In genomic region chr18:75210274-75211001, GRCh38 we compare ENCODE assay signal across 1 cellular context.
TF ChIP-seq lines count a peak whose summit lies in the region.

TSS of gene TSHZ1 (plus strand) at chr18:75210797. CDS start at chr18:75211877, 1,080 bp downstream.

TF ChIP-seq in K562, 482 proteins besides CTCF, POLR2A, EP300 and RAD21 (continued from another document and continues in another):
- TF ChIP-seq U2AF2 (optimal IDR thresholded peaks at IDR 0.05; ENCODE audit: low read depth, low read length) (no peak), SETDB1 (IDR thresholded peaks at IDR 0.05; ENCODE audit: low read length) (no peak), E4F1 (CRISPR knock-in tag; IDR thresholded peaks at IDR 0.05; ENCODE audit: borderline replicate concordance) (no peak), ZEB2 (IDR thresholded peaks at IDR 0.05) (no peak), ZBTB17 (CRISPR knock-in tag; IDR thresholded peaks at IDR 0.05) (peak; percentile 99), ARNT (IDR thresholded peaks at IDR 0.05) (no peak), LEF1 (IDR thresholded peaks at IDR 0.05) (no peak; the same call in 1 of the 2 replicates), ATF7 (IDR thresholded peaks at IDR 0.05) (peak; percentile 28; the same call in 1 of the 2 replicates), TRIM28 (IDR thresholded peaks at IDR 0.05) (no peak), RBM25 (IDR thresholded peaks at IDR 0.05; ENCODE audit: low read depth, low read length, severe bottlenecking) (no peak), POLR2H (tag; IDR thresholded peaks at IDR 0.05; ENCODE audit: low read depth) (peak; percentile 48; the same call in 1 of the 2 replicates), ZNF217 (CRISPR knock-in tag; IDR thresholded peaks at IDR 0.05) (no peak), NR4A1 (CRISPR knock-in tag; IDR thresholded peaks at IDR 0.05) (no peak), NR4A1 (tag; IDR thresholded peaks at IDR 0.05) (no peak), SMAD3 (CRISPR knock-in tag; conservative IDR thresholded peaks at IDR 0.05) (no peak), KDM5B (IDR thresholded peaks at IDR 0.05; ENCODE audit: insufficient replicate concordance, low read depth, low read length) (no peak), PML (IDR thresholded peaks at IDR 0.05; ENCODE audit: low read length) (0 out of 2 replicates have a peak, but pooled peaks have one; percentile 27), PRPF4 (IDR thresholded peaks at IDR 0.05; ENCODE audit: insufficient read depth, low read depth, low read length, poor library complexity, severe bottlenecking) (no peak), CREM (IDR thresholded peaks at IDR 0.05; ENCODE audit: low read depth) (peak; percentile 80), ZNF785 (CRISPR knock-in tag; IDR thresholded peaks at IDR 0.05) (no peak), ZFP91 (CRISPR knock-in tag; IDR thresholded peaks at IDR 0.05) (no peak), VEZF1 (CRISPR knock-in tag; IDR thresholded peaks at IDR 0.05) (peak; percentile 86), ADNP (tag; IDR thresholded peaks at IDR 0.05) (no peak), PATZ1 (CRISPR knock-in tag; IDR thresholded peaks at IDR 0.05; ENCODE audit: borderline replicate concordance) (no peak), CREB3 (tag; conservative IDR thresholded peaks at IDR 0.05; ENCODE audit: low read depth) (no peak), RFX1 (IDR thresholded peaks at IDR 0.05) (no peak; the same call in 1 of the 2 replicates), WHSC1 (IDR thresholded peaks at IDR 0.05; ENCODE audit: low read length) (no peak), DIDO1 (tag; IDR thresholded peaks at IDR 0.05; ENCODE audit: low read depth) (no peak), MTA1 (IDR thresholded peaks at IDR 0.05; ENCODE audit: borderline replicate concordance) (no peak)
- TF ChIP-seq, protein P1, sequence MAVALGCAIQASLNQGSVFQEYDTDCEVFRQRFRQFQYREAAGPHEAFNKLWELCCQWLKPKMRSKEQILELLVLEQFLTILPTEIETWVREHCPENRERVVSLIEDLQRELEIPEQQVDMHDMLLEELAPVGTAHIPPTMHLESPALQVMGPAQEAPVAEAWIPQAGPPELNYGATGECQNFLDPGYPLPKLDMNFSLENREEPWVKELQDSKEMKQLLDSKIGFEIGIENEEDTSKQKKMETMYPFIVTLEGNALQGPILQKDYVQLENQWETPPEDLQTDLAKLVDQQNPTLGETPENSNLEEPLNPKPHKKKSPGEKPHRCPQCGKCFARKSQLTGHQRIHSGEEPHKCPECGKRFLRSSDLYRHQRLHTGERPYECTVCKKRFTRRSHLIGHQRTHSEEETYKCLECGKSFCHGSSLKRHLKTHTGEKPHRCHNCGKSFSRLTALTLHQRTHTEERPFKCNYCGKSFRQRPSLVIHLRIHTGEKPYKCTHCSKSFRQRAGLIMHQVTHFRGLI (CRISPR knock-in tag; IDR thresholded peaks at IDR 0.05), result no peak
- TF ChIP-seq, protein P2, sequence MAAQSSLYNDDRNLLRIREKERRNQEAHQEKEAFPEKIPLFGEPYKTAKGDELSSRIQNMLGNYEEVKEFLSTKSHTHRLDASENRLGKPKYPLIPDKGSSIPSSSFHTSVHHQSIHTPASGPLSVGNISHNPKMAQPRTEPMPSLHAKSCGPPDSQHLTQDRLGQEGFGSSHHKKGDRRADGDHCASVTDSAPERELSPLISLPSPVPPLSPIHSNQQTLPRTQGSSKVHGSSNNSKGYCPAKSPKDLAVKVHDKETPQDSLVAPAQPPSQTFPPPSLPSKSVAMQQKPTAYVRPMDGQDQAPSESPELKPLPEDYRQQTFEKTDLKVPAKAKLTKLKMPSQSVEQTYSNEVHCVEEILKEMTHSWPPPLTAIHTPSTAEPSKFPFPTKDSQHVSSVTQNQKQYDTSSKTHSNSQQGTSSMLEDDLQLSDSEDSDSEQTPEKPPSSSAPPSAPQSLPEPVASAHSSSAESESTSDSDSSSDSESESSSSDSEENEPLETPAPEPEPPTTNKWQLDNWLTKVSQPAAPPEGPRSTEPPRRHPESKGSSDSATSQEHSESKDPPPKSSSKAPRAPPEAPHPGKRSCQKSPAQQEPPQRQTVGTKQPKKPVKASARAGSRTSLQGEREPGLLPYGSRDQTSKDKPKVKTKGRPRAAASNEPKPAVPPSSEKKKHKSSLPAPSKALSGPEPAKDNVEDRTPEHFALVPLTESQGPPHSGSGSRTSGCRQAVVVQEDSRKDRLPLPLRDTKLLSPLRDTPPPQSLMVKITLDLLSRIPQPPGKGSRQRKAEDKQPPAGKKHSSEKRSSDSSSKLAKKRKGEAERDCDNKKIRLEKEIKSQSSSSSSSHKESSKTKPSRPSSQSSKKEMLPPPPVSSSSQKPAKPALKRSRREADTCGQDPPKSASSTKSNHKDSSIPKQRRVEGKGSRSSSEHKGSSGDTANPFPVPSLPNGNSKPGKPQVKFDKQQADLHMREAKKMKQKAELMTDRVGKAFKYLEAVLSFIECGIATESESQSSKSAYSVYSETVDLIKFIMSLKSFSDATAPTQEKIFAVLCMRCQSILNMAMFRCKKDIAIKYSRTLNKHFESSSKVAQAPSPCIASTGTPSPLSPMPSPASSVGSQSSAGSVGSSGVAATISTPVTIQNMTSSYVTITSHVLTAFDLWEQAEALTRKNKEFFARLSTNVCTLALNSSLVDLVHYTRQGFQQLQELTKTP (IDR thresholded peaks at IDR 0.05; ENCODE audit: low read depth in 1 of 2, partially characterized antibody in 2 of 2), result no peak
- TF ChIP-seq, protein P3, sequence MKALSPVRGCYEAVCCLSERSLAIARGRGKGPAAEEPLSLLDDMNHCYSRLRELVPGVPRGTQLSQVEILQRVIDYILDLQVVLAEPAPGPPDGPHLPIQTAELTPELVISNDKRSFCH (CRISPR knock-in tag; IDR thresholded peaks at IDR 0.05), result no peak
- TF ChIP-seq, protein P3 (tag; IDR thresholded peaks at IDR 0.05), result no peak
- TF ChIP-seq, protein P4, sequence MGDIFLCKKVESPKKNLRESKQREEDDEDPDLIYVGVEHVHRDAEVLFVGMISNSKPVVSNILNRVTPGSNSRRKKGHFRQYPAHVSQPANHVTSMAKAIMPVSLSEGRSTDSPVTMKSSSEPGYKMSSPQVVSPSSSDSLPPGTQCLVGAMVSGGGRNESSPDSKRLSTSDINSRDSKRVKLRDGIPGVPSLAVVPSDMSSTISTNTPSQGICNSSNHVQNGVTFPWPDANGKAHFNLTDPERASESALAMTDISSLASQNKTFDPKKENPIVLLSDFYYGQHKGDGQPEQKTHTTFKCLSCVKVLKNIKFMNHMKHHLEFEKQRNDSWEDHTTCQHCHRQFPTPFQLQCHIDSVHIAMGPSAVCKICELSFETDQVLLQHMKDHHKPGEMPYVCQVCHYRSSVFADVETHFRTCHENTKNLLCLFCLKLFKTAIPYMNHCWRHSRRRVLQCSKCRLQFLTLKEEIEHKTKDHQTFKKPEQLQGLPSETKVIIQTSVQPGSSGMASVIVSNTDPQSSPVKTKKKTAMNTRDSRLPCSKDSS (IDR thresholded peaks at IDR 0.05; ENCODE audit: low read depth, partially characterized antibody), result no peak
- TF ChIP-seq, protein P5, sequence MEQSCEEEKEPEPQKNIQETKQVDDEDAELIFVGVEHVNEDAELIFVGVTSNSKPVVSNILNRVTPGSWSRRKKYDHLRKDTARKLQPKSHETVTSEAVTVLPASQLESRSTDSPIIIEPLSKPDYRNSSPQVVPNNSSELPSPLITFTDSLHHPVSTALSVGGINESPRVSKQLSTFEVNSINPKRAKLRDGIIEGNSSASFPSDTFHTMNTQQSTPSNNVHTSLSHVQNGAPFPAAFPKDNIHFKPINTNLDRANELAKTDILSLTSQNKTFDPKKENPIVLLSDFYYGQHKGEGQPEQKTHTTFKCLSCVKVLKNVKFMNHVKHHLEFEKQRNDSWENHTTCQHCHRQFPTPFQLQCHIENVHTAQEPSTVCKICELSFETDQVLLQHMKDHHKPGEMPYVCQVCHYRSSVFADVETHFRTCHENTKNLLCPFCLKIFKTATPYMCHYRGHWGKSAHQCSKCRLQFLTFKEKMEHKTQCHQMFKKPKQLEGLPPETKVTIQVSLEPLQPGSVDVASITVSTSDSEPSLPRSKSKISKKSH (CRISPR knock-in tag; IDR thresholded peaks at IDR 0.05), result no peak
- TF ChIP-seq, protein P6, sequence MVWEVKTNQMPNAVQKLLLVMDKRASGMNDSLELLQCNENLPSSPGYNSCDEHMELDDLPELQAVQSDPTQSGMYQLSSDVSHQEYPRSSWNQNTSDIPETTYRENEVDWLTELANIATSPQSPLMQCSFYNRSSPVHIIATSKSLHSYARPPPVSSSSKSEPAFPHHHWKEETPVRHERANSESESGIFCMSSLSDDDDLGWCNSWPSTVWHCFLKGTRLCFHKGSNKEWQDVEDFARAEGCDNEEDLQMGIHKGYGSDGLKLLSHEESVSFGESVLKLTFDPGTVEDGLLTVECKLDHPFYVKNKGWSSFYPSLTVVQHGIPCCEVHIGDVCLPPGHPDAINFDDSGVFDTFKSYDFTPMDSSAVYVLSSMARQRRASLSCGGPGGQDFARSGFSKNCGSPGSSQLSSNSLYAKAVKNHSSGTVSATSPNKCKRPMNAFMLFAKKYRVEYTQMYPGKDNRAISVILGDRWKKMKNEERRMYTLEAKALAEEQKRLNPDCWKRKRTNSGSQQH (CRISPR knock-in tag; IDR thresholded peaks at IDR 0.05), result no peak
